1 cellular context compared by ENCODE assay signal in genomic region chr2:234587341-234588053, GRCh38.
TF ChIP-seq lines count a peak whose summit lies in the region.

No MANE protein-coding gene starts in this region.

TF ChIP-seq in H1, 55 proteins besides CTCF, POLR2A, EP300 and RAD21:
- TF ChIP-seq YY1 (IDR thresholded peaks at IDR 0.05; ENCODE audit: low read depth, low read length) (no peak), KDM1A (IDR thresholded peaks at IDR 0.05; ENCODE audit: borderline replicate concordance, low read length) (no peak), ZNF274 (IDR thresholded peaks at IDR 0.05; ENCODE audit: borderline replicate concordance, extremely low read depth, low read length) (no peak), RNF2 (IDR thresholded peaks at IDR 0.05; ENCODE audit: borderline replicate concordance, low read depth, low read length, missing control alignments, poor library complexity, severe bottlenecking) (no peak), CREB1 (IDR thresholded peaks at IDR 0.05) (no peak), MAFK (IDR thresholded peaks at IDR 0.05; ENCODE audit: low read depth, low read length) (no peak), SIX5 (IDR thresholded peaks at IDR 0.05; ENCODE audit: low read depth, low read length) (no peak), E2F6 (IDR thresholded peaks at IDR 0.05) (no peak)
TF ChIP-seq in H1: peak in this region for 0.
